10 cellular contexts compared by ENCODE assay signal in the genomic region with DNA sequence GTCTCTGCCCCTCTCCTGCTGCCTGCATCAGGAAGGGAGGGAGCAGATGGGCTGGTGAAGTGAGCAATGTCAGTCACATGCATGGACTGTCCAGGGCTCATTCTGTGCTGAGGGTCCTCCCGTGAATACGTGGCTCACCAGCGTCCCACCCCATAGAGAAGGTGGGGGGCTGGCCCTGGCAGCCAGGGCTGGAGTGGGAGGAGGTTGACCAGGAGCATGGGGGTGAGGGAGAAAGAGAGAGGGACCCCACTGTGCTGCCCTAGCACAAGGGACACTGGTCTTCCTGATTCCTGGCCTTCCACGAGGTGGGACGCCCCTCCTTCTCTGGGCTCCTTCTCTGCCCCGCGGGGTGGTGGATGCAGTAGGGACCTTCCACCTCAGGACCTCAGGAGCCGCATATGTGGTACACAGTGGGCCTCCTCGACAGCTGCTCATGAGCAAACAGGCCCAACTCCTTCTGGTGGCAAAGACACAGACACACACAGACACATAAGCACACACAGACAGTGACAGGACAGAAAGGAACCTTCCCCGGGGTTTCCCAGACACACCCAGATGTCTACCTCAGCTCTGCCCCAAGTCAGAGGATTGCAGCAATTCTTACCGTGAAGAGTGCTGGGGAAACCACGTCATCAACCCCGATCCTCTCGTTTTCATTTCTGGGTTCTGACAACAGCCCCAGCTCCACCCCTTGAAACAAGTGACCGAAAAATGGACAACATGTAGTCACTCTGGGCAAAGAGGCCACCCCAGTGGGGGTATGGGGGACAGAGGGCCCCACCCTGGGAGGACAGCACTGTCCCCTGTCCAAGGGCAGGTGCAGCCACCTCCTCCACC. TPM values are rescaled to one million over a fixed set of nuclear protein-coding genes. Genes with fewer than 3 reads are reported as not detected.
DNase-seq lines count a peak whose midpoint lies in the region; ATAC-seq and TF ChIP-seq lines count a peak whose summit lies in the region.
"Had no signal": no experiment of that assay in that cellular context is flagged by ENCODE, and none has a peak within 500 bp of the region (broad histone marks: within the 10 kb centered on the region; RNA-seq: fewer than 3 reads in every experiment).

No MANE protein-coding gene starts in this region.

- H3K27ac Mint-ChIP-seq in IgD-negative memory B cell: peak overlapping the region in 2 of 3 donors; percentile 13 to 86

- no peaks in the 10 kb centered on the region for H3K27me3 ChIP-seq in rectal smooth muscle tissue (ENCODE audit: control insufficient read depth, insufficient read depth, low read length)
- no peaks in the 10 kb centered on the region for H3K27me3 ChIP-seq in thyroid gland
- H3K27me3 ChIP-seq in psoas muscle (ENCODE audit: insufficient read depth in 3 of 3, low read length in 2 of 3): peaks cover 0 to 4% (median 2%) of the 10 kb centered on the region in 3 donors

- WGBS in thyroid gland, 2 donors: 62 to 80% methylated on average over 9 to 12 of the region's 15 CpGs
- WGBS in psoas muscle, 3 donors: 50 to 56% (median 54%) methylated on average over 13 to 15 of the region's 15 CpGs

- no peaks in the 10 kb centered on the region for H3K36me3 ChIP-seq in rectal smooth muscle tissue (ENCODE audit: control insufficient read depth, insufficient read depth, low read length)
- no peaks in the 10 kb centered on the region for H3K36me3 ChIP-seq in thyroid gland
- H3K36me3 ChIP-seq in psoas muscle (ENCODE audit: insufficient read depth in 1 of 2, low read depth in 1 of 2): no peaks in the 10 kb centered on the region

- peak overlapping the region in 2 of 4 donors; percentile 7 to 71 for H3K4me3 Mint-ChIP-seq in IgD-negative memory B cell
- H3K4me3 Mint-ChIP-seq: CD8-positive, alpha-beta memory T cell had no signal

- no peaks in the 10 kb centered on the region for H3K9me3 Mint-ChIP-seq in IgD-negative memory B cell
- H3K9me3 Mint-ChIP-seq: CD8-positive, alpha-beta memory T cell had no signal

- H3K4me1 Mint-ChIP-seq in IgD-negative memory B cell: peaks cover 0 to 8% (median 7%) of the 10 kb centered on the region in 3 donors

- intact Hi-C loops in thyroid gland (cut with DNase I): no loop called here
- intact Hi-C loops in psoas muscle (cut with DNase I): loop anchor here in 1 of 2 donors (10.0 kb wide), 1 partner anchor 131 kb away; no protein-coding TSS in a partner anchor

- H3K4me1 ChIP-seq in rectal smooth muscle tissue (ENCODE audit: control insufficient read depth, insufficient read depth, low read length): no peaks in the 10 kb centered on the region
- H3K4me1 ChIP-seq in thyroid gland: peaks cover 0 to 5% of the 10 kb centered on the region in 2 donors
- no peaks in the 10 kb centered on the region for H3K4me1 ChIP-seq in psoas muscle

- H3K9me3 ChIP-seq in thyroid gland (no peaks in the 10 kb centered on the region), psoas muscle (no peaks in the 10 kb centered on the region)

- H3K27ac ChIP-seq in rectal smooth muscle tissue (ENCODE audit: low read depth, low read length): no peak overlapping the region
- H3K27ac ChIP-seq in thyroid gland: no peak overlapping the region
- H3K27ac ChIP-seq in psoas muscle: no peak overlapping the region

- ATAC-seq in psoas muscle: no peak

- peak; percentile 81 for DNase-seq in stimulated activated naive CD4-positive, alpha-beta T cell treated with Interleukin-2 at 50 U/mL for 16 hours (lab: John Stamatoyannopoulos, UW)
- DNase-seq in stimulated activated naive CD4-positive, alpha-beta T cell (lab: John Stamatoyannopoulos, UW): no peak
- DNase-seq in activated T-cell treated with anti-CD3 and anti-CD28 coated beads, Interleukin-2, amount 50 U/mL, for 48 hours: peak; percentile 81 to 84
- DNase-seq in thyroid gland: no peak
- DNase-seq in psoas muscle: no peak
- no peak for DNase-seq in NCI-H2029 (lab: John Stamatoyannopoulos, UW)

- no peak for TF ChIP-seq CTCF in thyroid gland (IDR thresholded peaks at IDR 0.05)
- TF ChIP-seq CTCF in psoas muscle (IDR thresholded peaks at IDR 0.05): no peak

- H3K27me3 Mint-ChIP-seq in IgD-negative memory B cell: peaks cover 15% of the 10 kb centered on the region

- no peak overlapping the region for H3K9ac ChIP-seq in rectal smooth muscle tissue (ENCODE audit: low read length)

- no peaks in the 10 kb centered on the region for H3K36me3 Mint-ChIP-seq in IgD-negative memory B cell
- H3K36me3 Mint-ChIP-seq: CD8-positive, alpha-beta memory T cell had no signal

- H3K4me3 ChIP-seq in rectal smooth muscle tissue (ENCODE audit: low read length): peak overlapping the region; percentile 41
- H3K4me3 ChIP-seq in thyroid gland (replicated peaks in 1 of 3): no peak overlapping the region
- no peak overlapping the region for H3K4me3 ChIP-seq in psoas muscle

- TF ChIP-seq POLR2A in thyroid gland (IDR thresholded peaks at IDR 0.05): no peak

RNA-seq across cellular contexts. Expression of gene APOBEC3A, which starts 3.6 kb away (rescaled TPM):
- polyA plus RNA-seq in IgD-negative memory B cell (not detected), psoas muscle (under 1 TPM in 2 of 3 donors, not detected in 1; 0.09 to 0.23 TPM)
- total RNA-seq in thyroid gland (under 1 TPM in 1 of 4 donors, not detected in 3; 0.67 TPM), psoas muscle (under 1 TPM; 0.19 to 0.76 (median 0.33) TPM)
- total RNA-seq: CD8-positive, alpha-beta memory T cell had no signal
- polyA plus RNA-seq: CD8-positive, alpha-beta memory T cell; neural cell had no signal

RNA-seq across cellular contexts. Expression of gene APOBEC3B, which starts 28.4 kb away (rescaled TPM):
- polyA plus RNA-seq in IgD-negative memory B cell (7.0 TPM), psoas muscle (under 1 TPM; 0.15 to 0.57 (median 0.18) TPM)
- total RNA-seq in thyroid gland (1 to 10 TPM in 3 of 4 donors, not detected in 1; 1.7 to 5.1 (median 2.9) TPM), psoas muscle (under 1 TPM in 2 of 4 donors, not detected in 2; 0.30 to 0.59 TPM)
- polyA plus RNA-seq: neural cell had no signal

Comparison
In these comparisons a context has a peak if more than half of its experiments do, and no peak if none do; other contexts are left out.
1. DNase-seq: peak in stimulated activated naive CD4-positive, alpha-beta T cell treated with Interleukin-2 at 50 U/mL for 16 hours (single experiment) and activated T-cell treated with anti-CD3 and anti-CD28 coated beads, Interleukin-2, amount 50 U/mL, for 48 hours (2 of 2); none in stimulated activated naive CD4-positive, alpha-beta T cell (0 of 6), thyroid gland (0 of 2), psoas muscle (0 of 2) and NCI-H2029 (single experiment).